ENCODE assay signal across 12 cellular contexts in genomic region chr16:2121853-2122252, GRCh38. TPM values are rescaled to one million over a fixed set of nuclear protein-coding genes. Genes with fewer than 3 reads are reported as not detected.
DNase-seq lines count a peak whose midpoint lies in the region; ATAC-seq and TF ChIP-seq lines count a peak whose summit lies in the region.
"Had no signal": no experiment of that assay in that cellular context is flagged by ENCODE, and none has a peak within 500 bp of the region (broad histone marks: within the 10 kb centered on the region; RNA-seq: fewer than 3 reads in every experiment).

No MANE protein-coding gene starts in this region.

- ATAC-seq in omental fat pad (ENCODE audit: low FRiP score) (peak; percentile 28), aorta (ENCODE audit: low FRiP score) (no peak), GM21447 (IDR thresholded peaks at IDR 0.05; ENCODE audit: unreplicated experiment) (no peak)

- no peaks in the 10 kb centered on the region for H3K27me3 ChIP-seq in aorta (ENCODE audit: control insufficient read depth in 1 of 2, insufficient read depth in 2 of 2, low read length in 1 of 2)

- intact Hi-C loops in head of caudate nucleus (cut with DNase I): no loop called here
- intact Hi-C loops in aorta (cut with DNase I): loop anchor here in 1 of 2 donors (2.0 kb wide), 1 partner anchor 17 kb away; no protein-coding TSS in a partner anchor

- H3K36me3 ChIP-seq in aorta (ENCODE audit: control insufficient read depth in 1 of 2, insufficient read depth in 2 of 2, low read length in 1 of 2): no peaks in the 10 kb centered on the region

- peak overlapping the region; percentile 44 to 87 for H3K27ac ChIP-seq in aorta (ENCODE audit: low read depth in 1 of 2, low read length in 2 of 2)

- peak; percentile 34 for DNase-seq in NCI-H2227 (lab: John Stamatoyannopoulos, UW; ENCODE audit: unreplicated experiment)
- DNase-seq in NCI-H2227 treated with DMSO at 0.1 percent for 48 hours (lab: John Stamatoyannopoulos, UW): no peak
- DNase-seq in head of caudate nucleus: peak in 30 of 42 donors; percentile 21 to 78 (median 47)
- no peak for DNase-seq in omental fat pad (ENCODE audit: low spot score)
- peak in 1 of 2 donors; percentile 71 for DNase-seq in aorta
- no peak for DNase-seq in HEK293T (ENCODE audit: extremely low spot score)
- DNase-seq in T-helper 2 cell: no peak
- DNase-seq: effector CD4-positive, alpha-beta T cell; stimulated activated naive CD8-positive, alpha-beta T cell treated with anti-CD3 and anti-CD28 coated beads, Interleukin-15, amount 100 ng/mL, for 72 hours had no signal

- no peaks in the 10 kb centered on the region for H3K4me1 ChIP-seq in aorta (ENCODE audit: control insufficient read depth in 1 of 2, insufficient read depth in 2 of 2, low read length in 2 of 2)

- no peak for TF ChIP-seq CTCF in omental fat pad (IDR thresholded peaks at IDR 0.05)

- H3K4me3 ChIP-seq in aorta (ENCODE audit: low read length in 2 of 2): peak overlapping the region in 1 of 2 donors; percentile 6
- H3K4me3 ChIP-seq: GM23338 had no signal

- 3 to 7% methylated on average over 19 of the region's 19 CpGs for WGBS in aorta, 2 donors

- H3K9me3 ChIP-seq in aorta (ENCODE audit: control insufficient read depth, low read length): no peaks in the 10 kb centered on the region

- POLR2A ChIA-PET in HEK293T (lab: Yijun Ruan, JAX): interaction anchor here (0.7 to 1.0 kb wide), 4 partner anchors 14 to 157 kb away, joined by 3 read pairs; partner anchors contain the start of genes PKD1, RPS2 and TRAF7

- CTCF ChIA-PET in HEK293T (lab: Yijun Ruan, JAX): interaction anchor here (0.8 to 2.1 kb wide), 6 partner anchors 14 to 105 kb away, joined by 3 to 17 read pairs (median 8); partner anchors contain the start of gene PKD1

TF ChIP-seq in HEK293T, 16 proteins besides CTCF, POLR2A, EP300 and RAD21:
- TF ChIP-seq SUZ12 (IDR thresholded peaks at IDR 0.05) (no peak), L3MBTL2 (conservative IDR thresholded peaks at IDR 0.05) (no peak), ARNT (IDR thresholded peaks at IDR 0.05) (no peak), CTBP1 (IDR thresholded peaks at IDR 0.05; ENCODE audit: borderline replicate concordance) (no peak)

RNA-seq across cellular contexts. Expression of gene PKD1, which starts 13.8 kb away (rescaled TPM):
- total RNA-seq in omental fat pad (100 to 1,000 TPM in 2 of 4 donors, 10 to 100 TPM in 2; 86.4 to 214 (median 121) TPM), aorta (100 to 1,000 TPM; 325 to 337 TPM)
- 100 to 1,000 TPM in 1 of 2 donors, 10 to 100 TPM in 1; 42.8 to 270 TPM for polyA plus RNA-seq in aorta

RNA-seq across cellular contexts. Expression of gene RAB26, which starts 26.6 kb away (rescaled TPM):
- total RNA-seq in omental fat pad (1 to 10 TPM in 2 of 4 donors, under 1 TPM in 1, not detected in 1; 0.19 to 2.0 (median 1.1) TPM), aorta (under 1 TPM in 1 of 2 donors, not detected in 1; 0.51 TPM)
- 1 to 10 TPM; 2.5 to 4.8 TPM for polyA plus RNA-seq in aorta
- total RNA-seq: mesenteric fat pad had no signal

RNA-seq across cellular contexts. Expression of gene TRAF7, which starts 33.7 kb away (rescaled TPM):
- total RNA-seq in omental fat pad (10 to 100 TPM; 31.9 to 42.7 (median 34.3) TPM), aorta (10 to 100 TPM; 47.7 to 54.4 TPM)
- 10 to 100 TPM; 24.4 to 38.0 TPM for polyA plus RNA-seq in aorta

Comparison
In these comparisons a context has a peak if more than half of its experiments do, and no peak if none do; other contexts are left out.
1. DNase-seq: peak in NCI-H2227 (single experiment) and head of caudate nucleus (30 of 42); none in NCI-H2227 treated with DMSO at 0.1 percent for 48 hours (single experiment), omental fat pad (single experiment), HEK293T (single experiment) and T-helper 2 cell (0 of 5).